Comparison of ENCODE assay signal across 16 cellular contexts in the genomic region with DNA sequence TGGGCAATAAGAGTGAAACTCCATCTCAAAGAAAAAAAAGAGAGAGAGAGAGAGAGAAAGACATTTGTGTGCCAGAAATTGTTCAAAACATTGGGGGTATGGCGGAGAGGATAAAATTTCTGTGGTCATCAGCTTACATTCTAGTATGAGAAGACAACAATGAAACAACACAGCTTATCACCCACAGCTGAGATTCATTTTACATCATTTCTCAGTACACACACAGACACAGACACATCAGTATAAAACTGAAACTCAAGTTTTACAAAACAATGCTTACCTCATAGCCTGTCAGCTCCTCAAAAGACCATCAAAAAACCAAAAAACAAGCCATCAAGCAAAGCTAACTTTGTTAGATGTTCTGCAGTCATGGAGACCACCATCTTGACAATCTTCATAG. TPM values are rescaled to one million over a fixed set of nuclear protein-coding genes. Genes with fewer than 3 reads are reported as not detected.
DNase-seq lines count a peak whose midpoint lies in the region; ATAC-seq, FAIRE-seq and TF ChIP-seq lines count a peak whose summit lies in the region.
"Had no signal": no experiment of that assay in that cellular context is flagged by ENCODE, and none has a peak within 500 bp of the region (broad histone marks: within the 10 kb centered on the region; RNA-seq: fewer than 3 reads in every experiment).

No MANE protein-coding gene starts in this region.

- TF ChIP-seq POLR2A in GM12891 (IDR thresholded peaks at IDR 0.05; ENCODE audit: low read depth, low read length) (no peak), GM18505 (IDR thresholded peaks at IDR 0.05; ENCODE audit: borderline replicate concordance, extremely low read depth, insufficient read depth, insufficient read length) (no peak)

- intact Hi-C loops in activated CD4-positive, alpha-beta T cell treated with anti-CD3 and anti-CD28 coated beads for 36 hours (cut with DNase I, micrococcal nuclease), result no loop called here

- H3K4me3 Mint-ChIP-seq in activated CD4-positive, alpha-beta T cell treated with anti-CD3 and anti-CD28 coated beads for 36 hours, result no peak overlapping the region
- no peak overlapping the region for H3K4me3 Mint-ChIP-seq in activated T-helper 17 cell treated with anti-CD3 and anti-CD28 coated beads, Interleukin-2, amount 50 U/mL, for 72 hours
- no peak overlapping the region for H3K4me3 Mint-ChIP-seq in stimulated activated effector memory CD8-positive, alpha-beta T cell treated with anti-CD3 and anti-CD28 coated beads, Interleukin-12 subunit alpha, Interleukin-12 subunit beta, amount 100 ng/mL, for 72 hours
- H3K4me3 Mint-ChIP-seq: CD8-positive, alpha-beta memory T cell; HFFc6 had no signal

- FAIRE-seq in GM12891 (lab: Jason Lieb, UNC), result peak; percentile 63
- FAIRE-seq: HepG2, HTR-8/SVneo had no signal

- POLR2A ChIA-PET in activated CD4-positive, alpha-beta T cell treated with anti-CD3 and anti-CD28 coated beads for 36 hours (lab: Charles Lee), result interaction anchor here (0.6 kb wide), 1 partner anchor 752 kb away, joined by 3 read pairs; no protein-coding TSS in a partner anchor

- peak overlapping the region; percentile 40 for H3K27ac Mint-ChIP-seq in activated CD4-positive, alpha-beta T cell treated with anti-CD3 and anti-CD28 coated beads for 36 hours
- H3K27ac Mint-ChIP-seq in activated T-helper 17 cell treated with anti-CD3 and anti-CD28 coated beads, Interleukin-2, amount 50 U/mL, for 72 hours, result peak overlapping the region; percentile 10
- H3K27ac Mint-ChIP-seq in stimulated activated effector memory CD8-positive, alpha-beta T cell treated with anti-CD3 and anti-CD28 coated beads, Interleukin-12 subunit alpha, Interleukin-12 subunit beta, amount 100 ng/mL, for 72 hours, result no peak overlapping the region
- H3K27ac Mint-ChIP-seq: HFFc6 had no signal

- CTCF ChIA-PET in activated CD4-positive, alpha-beta T cell treated with anti-CD3 and anti-CD28 coated beads for 36 hours (lab: Charles Lee), result interaction anchor here (0.9 kb wide), 1 partner anchor 28 kb away, joined by 3 read pairs; no protein-coding TSS in a partner anchor

- DNase-seq in activated CD4-positive, alpha-beta T cell treated with anti-CD3 and anti-CD28 coated beads for 36 hours, result no peak
- no peak for DNase-seq in activated CD4-positive, alpha-beta T cell treated with anti-CD3 and anti-CD28 coated beads for 4 hours
- no peak for DNase-seq in GM12891 (ENCODE audit: insufficient read length, low spot score)
- DNase-seq in stimulated activated effector memory CD8-positive, alpha-beta T cell treated with anti-CD3 and anti-CD28 coated beads, Interleukin-12 subunit alpha, Interleukin-12 subunit beta, amount 100 ng/mL, for 72 hours (ENCODE audit: low spot score in 2 of 2), result no peak
- no peak for DNase-seq in NCI-H1105 treated with DMSO at 0.1 percent for 48 hours (lab: John Stamatoyannopoulos, UW)
- DNase-seq: AML-193; Caco-2; CD8-positive, alpha-beta memory T cell; DND-41; GDM1; HCEC 1CT; HFFc6 had no signal

- no peaks in the 10 kb centered on the region for H3K9me3 Mint-ChIP-seq in activated CD4-positive, alpha-beta T cell treated with anti-CD3 and anti-CD28 coated beads for 36 hours (ENCODE audit: low read depth)
- H3K9me3 Mint-ChIP-seq in activated T-helper 17 cell treated with anti-CD3 and anti-CD28 coated beads, Interleukin-2, amount 50 U/mL, for 72 hours, result no peaks in the 10 kb centered on the region
- H3K9me3 Mint-ChIP-seq in stimulated activated effector memory CD8-positive, alpha-beta T cell treated with anti-CD3 and anti-CD28 coated beads, Interleukin-12 subunit alpha, Interleukin-12 subunit beta, amount 100 ng/mL, for 72 hours, result no peaks in the 10 kb centered on the region
- H3K9me3 Mint-ChIP-seq: CD8-positive, alpha-beta memory T cell; HFFc6 had no signal

- peaks cover 11% of the 10 kb centered on the region for H3K27me3 Mint-ChIP-seq in activated CD4-positive, alpha-beta T cell treated with anti-CD3 and anti-CD28 coated beads for 36 hours
- peaks cover 4% of the 10 kb centered on the region for H3K27me3 Mint-ChIP-seq in activated T-helper 17 cell treated with anti-CD3 and anti-CD28 coated beads, Interleukin-2, amount 50 U/mL, for 72 hours

- H3K4me1 Mint-ChIP-seq in activated CD4-positive, alpha-beta T cell treated with anti-CD3 and anti-CD28 coated beads for 36 hours, result peaks cover 9% of the 10 kb centered on the region
- H3K4me1 Mint-ChIP-seq in activated T-helper 17 cell treated with anti-CD3 and anti-CD28 coated beads, Interleukin-2, amount 50 U/mL, for 72 hours, result no peaks in the 10 kb centered on the region
- H3K4me1 Mint-ChIP-seq in stimulated activated effector memory CD8-positive, alpha-beta T cell treated with anti-CD3 and anti-CD28 coated beads, Interleukin-12 subunit alpha, Interleukin-12 subunit beta, amount 100 ng/mL, for 72 hours, result no peaks in the 10 kb centered on the region
- H3K4me1 Mint-ChIP-seq: CD8-positive, alpha-beta memory T cell had no signal

- no peaks in the 10 kb centered on the region for H3K36me3 Mint-ChIP-seq in activated CD4-positive, alpha-beta T cell treated with anti-CD3 and anti-CD28 coated beads for 36 hours (ENCODE audit: low read depth)
- no peaks in the 10 kb centered on the region for H3K36me3 Mint-ChIP-seq in activated T-helper 17 cell treated with anti-CD3 and anti-CD28 coated beads, Interleukin-2, amount 50 U/mL, for 72 hours (ENCODE audit: low read depth)
- H3K36me3 Mint-ChIP-seq in stimulated activated effector memory CD8-positive, alpha-beta T cell treated with anti-CD3 and anti-CD28 coated beads, Interleukin-12 subunit alpha, Interleukin-12 subunit beta, amount 100 ng/mL, for 72 hours, result no peaks in the 10 kb centered on the region
- H3K36me3 Mint-ChIP-seq: CD8-positive, alpha-beta memory T cell had no signal

- ATAC-seq in activated CD4-positive, alpha-beta T cell treated with anti-CD3 and anti-CD28 coated beads for 36 hours, result peak; percentile 44
- ATAC-seq in activated T-helper 17 cell treated with anti-CD3 and anti-CD28 coated beads, Interleukin-2, amount 50 U/mL, for 72 hours (replicated peaks), result peak; percentile 83
- ATAC-seq in stimulated activated effector memory CD8-positive, alpha-beta T cell treated with anti-CD3 and anti-CD28 coated beads, Interleukin-12 subunit alpha, Interleukin-12 subunit beta, amount 100 ng/mL, for 72 hours, result peak; percentile 94
- no peak for ATAC-seq in GM18505 (IDR thresholded peaks at IDR 0.05; ENCODE audit: unreplicated experiment)
- ATAC-seq: HepG2 had no signal

TF ChIP-seq in GM12891, 5 proteins besides CTCF, POLR2A, EP300 and RAD21:
- no peak for TF ChIP-seq POU2F2 (IDR thresholded peaks at IDR 0.05; ENCODE audit: low read depth, low read length)
- no peak for TF ChIP-seq PAX5 (IDR thresholded peaks at IDR 0.05; ENCODE audit: insufficient read depth, low read length, severe bottlenecking)
- no peak for TF ChIP-seq POLR2AphosphoS5 (IDR thresholded peaks at IDR 0.05; ENCODE audit: low read depth, low read length)
- no peak for TF ChIP-seq TAF1 (IDR thresholded peaks at IDR 0.05; ENCODE audit: low read depth, low read length)
- TF ChIP-seq SPI1 (IDR thresholded peaks at IDR 0.05; ENCODE audit: low read depth, low read length), result no peak

RNA-seq across cellular contexts. Expression of a gene that starts 31.4 kb away (rescaled TPM):
- total RNA-seq in activated CD4-positive, alpha-beta T cell treated with anti-CD3 and anti-CD28 coated beads for 36 hours, result 10 to 100 TPM; 19.3 to 22.8 TPM
- polyA plus RNA-seq in GM12891 (2012; ENCODE audit: low read depth, missing spikeins), result 6.6 TPM
- 10 to 100 TPM; 22.6 to 24.1 TPM for total RNA-seq in activated T-helper 17 cell treated with anti-CD3 and anti-CD28 coated beads, Interleukin-2, amount 50 U/mL, for 72 hours
